Comparison of ENCODE assay signal across 9 cellular contexts in the genomic region with DNA sequence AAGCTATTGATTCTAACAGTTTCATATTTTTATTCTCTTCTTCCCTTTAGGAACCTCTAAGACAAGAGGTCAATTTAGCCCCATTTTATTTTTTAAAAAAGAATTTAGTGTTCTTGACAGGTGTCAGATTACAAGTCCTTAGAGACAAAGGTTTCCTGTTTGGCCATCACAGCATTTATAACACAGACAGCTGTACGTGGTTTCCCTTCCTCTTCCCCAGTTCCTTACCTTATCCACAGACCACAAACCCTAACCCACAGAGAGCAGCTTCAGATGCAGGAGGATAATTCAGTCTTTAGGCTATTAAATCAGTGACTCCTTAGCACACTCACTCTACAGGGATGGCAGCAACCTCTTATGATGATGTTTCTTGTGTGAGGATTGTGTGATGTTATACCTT.
DNase-seq lines count a peak whose midpoint lies in the region; ATAC-seq and TF ChIP-seq lines count a peak whose summit lies in the region.
"Had no signal": no experiment of that assay in that cellular context is flagged by ENCODE, and none has a peak within 500 bp of the region (broad histone marks: within the 10 kb centered on the region; RNA-seq: fewer than 3 reads in every experiment).

No MANE protein-coding gene starts in this region.

- H3K27me3 Mint-ChIP-seq in activated T-cell treated with anti-CD3 and anti-CD28 coated beads, Interleukin-2, amount 50 U/mL, for 72 hours (ENCODE audit: low read depth) = no peaks in the 10 kb centered on the region

- peaks cover 7% of the 10 kb centered on the region for H3K9me3 ChIP-seq in DND-41 (ENCODE audit: insufficient read depth, low read length, severe bottlenecking)

- no peak overlapping the region for H3K27ac Mint-ChIP-seq in activated T-cell treated with anti-CD3 and anti-CD28 coated beads, Interleukin-2, amount 50 U/mL, for 72 hours
- H3K27ac Mint-ChIP-seq: T-helper 1 cell treated with Interleukin-12 subunit alpha and Interleukin-12 subunit beta and Interleukin-4 antibody, amounts not matched to agents 30 μg/mL and 1 μg/mL, for 36 hours had no signal

- H3K4me2 ChIP-seq in DND-41 (ENCODE audit: insufficient read depth, low read length) = no peak overlapping the region

- H3K79me2 ChIP-seq in DND-41 (ENCODE audit: insufficient read depth, low read length) = no peaks in the 10 kb centered on the region

- peaks cover 4% of the 10 kb centered on the region; the same call in 1 of the 2 replicates for H3K4me1 ChIP-seq in DND-41 (ENCODE audit: insufficient read depth, low read length)

- no peak for TF ChIP-seq CTCF in DND-41 (IDR thresholded peaks at IDR 0.05; ENCODE audit: borderline replicate concordance, extremely low read depth, low read length, poor library complexity, severe bottlenecking)

- peak; percentile 16 for DNase-seq in DND-41
- DNase-seq in NOMO-1 treated with dmso at 0.1 percent for 144 hours (lab: John Stamatoyannopoulos, UW; ENCODE audit: unreplicated experiment) = peak; percentile 76
- no peak for DNase-seq in activated T-cell treated with anti-CD3 and anti-CD28 coated beads, Interleukin-2, amount 50 U/mL, for 72 hours
- DNase-seq in cerebellar cortex (ENCODE audit: low spot score) = no peak
- DNase-seq in KG1 (lab: John Stamatoyannopoulos, UW) = no peak
- no peak for DNase-seq in GM03348 (ENCODE audit: low spot score)

- no peaks in the 10 kb centered on the region for H3K4me1 Mint-ChIP-seq in activated T-cell treated with anti-CD3 and anti-CD28 coated beads, Interleukin-2, amount 50 U/mL, for 72 hours (ENCODE audit: low read depth)

- H2AFZ ChIP-seq in DND-41 (ENCODE audit: low read depth, low read length) = no peak overlapping the region

- H3K36me3 Mint-ChIP-seq in activated T-cell treated with anti-CD3 and anti-CD28 coated beads, Interleukin-2, amount 50 U/mL, for 72 hours (ENCODE audit: insufficient read depth in 2 of 2) = no peaks in the 10 kb centered on the region

- H3K9ac ChIP-seq in DND-41 (ENCODE audit: low read depth, low read length) = no peak overlapping the region

- ATAC-seq in DND-41 (ENCODE audit: insufficient read depth, low read depth) (peak; percentile 95), GM19452 (IDR thresholded peaks at IDR 0.05; ENCODE audit: unreplicated experiment) (peak; percentile 79), HG03064 (IDR thresholded peaks at IDR 0.05; ENCODE audit: low read depth, unreplicated experiment) (peak; percentile 89)
- ATAC-seq in activated T-cell treated with anti-CD3 and anti-CD28 coated beads, Interleukin-2, amount 50 U/mL, for 72 hours (replicated peaks in 1 of 2) = no peak

- no peaks in the 10 kb centered on the region for H3K36me3 ChIP-seq in DND-41 (ENCODE audit: insufficient read depth, low read length)

- H4K20me1 ChIP-seq in DND-41 (ENCODE audit: insufficient read depth, low read length) = no peaks in the 10 kb centered on the region

- no peak overlapping the region for H3K4me3 Mint-ChIP-seq in activated T-cell treated with anti-CD3 and anti-CD28 coated beads, Interleukin-2, amount 50 U/mL, for 72 hours
- H3K4me3 Mint-ChIP-seq: T-helper 1 cell treated with Interleukin-12 subunit alpha and Interleukin-12 subunit beta and Interleukin-4 antibody, amounts not matched to agents 30 μg/mL and 1 μg/mL, for 36 hours had no signal

- no peaks in the 10 kb centered on the region for H3K27me3 ChIP-seq in DND-41 (ENCODE audit: insufficient read depth, low read length, poor library complexity)

- no peak overlapping the region for H3K4me3 ChIP-seq in DND-41 (ENCODE audit: low read depth in 1 of 2, low read length in 2 of 2)

- H3K27ac ChIP-seq in DND-41 (ENCODE audit: low read length) = no peak overlapping the region

- H3K9me3 Mint-ChIP-seq in activated T-cell treated with anti-CD3 and anti-CD28 coated beads, Interleukin-2, amount 50 U/mL, for 72 hours = peaks cover 3 to 8% of the 10 kb centered on the region in 2 donors

Comparison
In these comparisons a context has a peak if more than half of its experiments do, and no peak if none do; other contexts are left out.
1. ATAC-seq: peak in DND-41 (single experiment), GM19452 (single experiment) and HG03064 (single experiment); none in activated T-cell treated with anti-CD3 and anti-CD28 coated beads, Interleukin-2, amount 50 U/mL, for 72 hours (0 of 2).
2. DNase-seq: peak in DND-41 (single experiment) and NOMO-1 treated with dmso at 0.1 percent for 144 hours (single experiment); none in activated T-cell treated with anti-CD3 and anti-CD28 coated beads, Interleukin-2, amount 50 U/mL, for 72 hours (0 of 2), cerebellar cortex (single experiment), KG1 (single experiment) and GM03348 (single experiment).